Comparison of ENCODE assay signal across 27 cellular contexts in genomic region chr4:151830168-151830567, GRCh38.
"Had no signal": no experiment of that assay in that cellular context is flagged by ENCODE, and none has a peak within 500 bp of the region (broad histone marks: within the 10 kb centered on the region; RNA-seq: fewer than 3 reads in every experiment).

No MANE protein-coding gene starts in this region.

- H3K4me2 ChIP-seq: PC-9 had no signal

- H3K9me3 Mint-ChIP-seq: IgD-negative memory B cell had no signal

- DNase-seq: KBM-7; NCI-H1092; NCI-H1105 treated with DMSO at 0.1 percent for 48 hours; NCI-H1417 treated with DMSO at 0.1 percent for 48 hours; NCI-H146; NCI-H1694 treated with DMSO at 0.1 percent for 48 hours; NCI-H1930; NCI-H2081; NCI-H2107; NCI-H226; NCI-H446; NCI-H510A; NCI-H524 treated with DMSO at 0.1 percent for 48 hours; NCI-H69; NCI-H774; NK-92 treated with Interleukin-12 subunit alpha and Interleukin-12 subunit beta, amount 100 ng/mL, for 24 hours; OCI-M1; PC-9; Peyer's patch; SHP77 treated with DMSO at 0.1 percent for 48 hours; SJCRH30; T-helper 1 cell had no signal

- FAIRE-seq: HTR-8/SVneo had no signal

- H3K27ac Mint-ChIP-seq: IgD-negative memory B cell had no signal

- ATAC-seq: Right ventricle myocardium inferior, SK-N-SH treated with all-trans-retinoic acid at 6 μM for 48 hours had no signal

- H2AFZ ChIP-seq: PC-9 had no signal

- H3K27me3 ChIP-seq: Peyer's patch, SJCRH30 had no signal

- H3K4me1 Mint-ChIP-seq: IgD-negative memory B cell had no signal

- H3K9me3 ChIP-seq: Peyer's patch, SJCRH30 had no signal

- H3K27ac ChIP-seq: HL-60, PC-9, Peyer's patch, SJCRH30 had no signal

- H3K36me3 ChIP-seq: Peyer's patch, SJCRH30 had no signal

- H3K4me3 ChIP-seq: PC-9, Peyer's patch, SJCRH30 had no signal

- H3K4me1 ChIP-seq: Peyer's patch, SJCRH30 had no signal

- H3K36me3 Mint-ChIP-seq: IgD-negative memory B cell had no signal
